ENCODE assay signal across 20 cellular contexts in the genomic region with DNA sequence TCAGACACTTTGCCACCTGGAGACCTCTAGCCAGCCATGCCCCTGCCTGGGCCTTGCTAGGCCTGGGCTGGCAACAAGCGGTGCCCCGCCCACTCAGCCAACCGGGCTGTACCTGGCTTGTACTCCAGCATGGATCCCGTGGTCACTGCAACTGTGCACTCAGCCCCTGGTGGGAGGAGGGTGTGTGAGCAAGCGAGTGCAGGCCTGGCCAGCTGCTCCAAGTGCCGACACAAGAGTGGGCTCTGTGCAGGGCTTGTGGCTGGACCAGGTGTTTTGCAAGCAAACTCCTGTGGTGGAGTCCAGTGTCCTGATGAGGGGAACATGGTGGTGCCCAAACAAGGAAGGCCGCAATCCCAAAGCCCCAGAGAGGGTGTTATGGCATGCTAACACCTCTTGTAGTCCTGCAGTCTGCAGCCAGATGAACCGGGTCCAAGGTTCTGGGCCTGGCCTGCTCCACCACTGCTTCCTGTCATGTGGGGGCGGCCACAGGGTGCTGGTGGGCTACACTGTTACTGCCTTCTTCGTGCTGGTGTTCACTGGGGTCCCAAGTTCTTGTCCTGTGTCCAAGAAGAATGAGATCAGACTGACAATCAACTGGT.
"Had no signal": no experiment of that assay in that cellular context is flagged by ENCODE, and none has a peak within 500 bp of the region (broad histone marks: within the 10 kb centered on the region; RNA-seq: fewer than 3 reads in every experiment).

No MANE protein-coding gene starts in this region.

- H3K27ac ChIP-seq: body of pancreas, lower lobe of right lung, pancreas, stomach, thoracic aorta had no signal

- H3K27me3 Mint-ChIP-seq: central memory CD8-positive, alpha-beta T cell; T-helper 17 cell had no signal

- H3K36me3 ChIP-seq: lower lobe of right lung, pancreas, stomach, thoracic aorta had no signal

- H3K9me3 ChIP-seq: body of pancreas, lower lobe of right lung, mucosa of descending colon, pancreas, stomach, thoracic aorta had no signal

- H3K36me3 Mint-ChIP-seq: activated naive CD4-positive, alpha-beta T cell treated with anti-CD3 and anti-CD28 coated beads, Interleukin-2, amount 50 U/mL, for 72 hours had no signal

- ATAC-seq: activated naive CD4-positive, alpha-beta T cell treated with anti-CD3 and anti-CD28 coated beads, Interleukin-2, amount 50 U/mL, for 72 hours; activated T-cell treated with anti-CD3 and anti-CD28 coated beads, Interleukin-2, amount 50 U/mL, for 4 hours; body of pancreas; lower lobe of right lung; mucosa of descending colon; pancreas; T-helper 17 cell had no signal

- H3K4me3 ChIP-seq: body of pancreas, lower lobe of right lung, mucosa of descending colon, pancreas, stomach, thoracic aorta had no signal

- DNase-seq: activated CD4-positive, alpha-beta T cell treated with anti-CD3 and anti-CD28 coated beads, Interleukin-2, amount 50 U/mL, for 4 hours; activated CD4-positive, CD25-positive, alpha-beta regulatory T cell treated with anti-CD3 and anti-CD28 coated beads, Interleukin-2, amount 50 U/mL, for 72 hours; activated effector memory CD4-positive, alpha-beta T cell treated with anti-CD3 and anti-CD28 coated beads, Interleukin-2, amount 50 U/mL, for 16 hours; activated T-cell treated with anti-CD3 and anti-CD28 coated beads, Interleukin-2, amount 50 U/mL, for 4 hours; amniotic stem cell; cortex of kidney; effector memory CD4-positive, alpha-beta T cell; hippocampal formation; lower lobe of right lung; stimulated activated CD4-positive, alpha-beta T cell treated with anti-CD3 and anti-CD28 coated beads, Interleukin-15, amount 100 ng/mL, for 24 hours; stimulated activated CD4-positive, alpha-beta T cell treated with anti-CD3 and anti-CD28 coated beads, Interleukin-4, amount 100 ng/mL, for 4 hours; stomach; T-helper 17 cell had no signal

- FAIRE-seq: pancreas, TTC549 had no signal

- H3K27ac Mint-ChIP-seq: T-helper 17 cell had no signal

- H3K27me3 ChIP-seq: body of pancreas, pancreas, stomach had no signal

- H3K4me3 Mint-ChIP-seq: activated T-cell treated with anti-CD3 and anti-CD28 coated beads, Interleukin-2, amount 50 U/mL, for 4 hours; central memory CD8-positive, alpha-beta T cell; T-helper 17 cell had no signal

- H3K9me3 Mint-ChIP-seq: activated naive CD4-positive, alpha-beta T cell treated with anti-CD3 and anti-CD28 coated beads, Interleukin-2, amount 50 U/mL, for 72 hours; activated T-cell treated with anti-CD3 and anti-CD28 coated beads, Interleukin-2, amount 50 U/mL, for 4 hours; central memory CD8-positive, alpha-beta T cell had no signal
